36 cellular contexts compared by ENCODE assay signal in the genomic region with DNA sequence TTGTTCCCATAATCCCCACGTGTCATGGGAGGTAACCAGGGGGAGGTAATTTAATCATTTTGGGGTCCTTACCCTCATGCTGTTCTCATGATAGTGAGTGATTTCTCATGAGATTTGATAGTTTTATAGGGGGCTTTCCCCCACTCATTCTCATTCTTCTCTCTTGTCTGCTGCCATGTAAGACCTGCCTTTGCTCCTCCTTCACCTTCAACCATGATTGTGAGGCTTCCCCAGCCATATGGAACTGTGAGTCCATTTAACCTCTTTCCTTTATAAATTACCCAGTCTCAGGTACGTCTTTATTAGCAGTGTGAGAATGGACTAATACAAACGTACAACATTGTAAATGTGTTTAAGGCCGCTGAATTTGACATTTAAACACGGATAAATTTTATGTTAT. TPM values are rescaled to one million over a fixed set of nuclear protein-coding genes. Genes with fewer than 3 reads are reported as not detected.
"Had no signal": no experiment of that assay in that cellular context is flagged by ENCODE, and none has a peak within 500 bp of the region (broad histone marks: within the 10 kb centered on the region; RNA-seq: fewer than 3 reads in every experiment).

No MANE protein-coding gene starts in this region.

- H3K27me3 ChIP-seq: MG63 had no signal

- H3K4me3 ChIP-seq: MG63 had no signal

- H3K36me3 ChIP-seq: MG63 had no signal

- DNase-seq: Karpas-422, Kasumi-1, MM.1S, MV-4-11, NCI-H1048, NCI-H1092, NCI-H1092 treated with DMSO at 0.1 percent for 48 hours, NCI-H1105, NCI-H1105 treated with DMSO at 0.1 percent for 48 hours, NCI-H1417 treated with DMSO at 0.1 percent for 48 hours, NCI-H1436, NCI-H1436 treated with DMSO at 0.1 percent for 48 hours, NCI-H1694, NCI-H1694 treated with DMSO at 0.1 percent for 48 hours, NCI-H187, NCI-H187 treated with DMSO at 0.1 percent for 48 hours, NCI-H1930, NCI-H2029, NCI-H2029 treated with DMSO at 0.1 percent for 48 hours, NCI-H2081, NCI-H2081 treated with DMSO at 0.1 percent for 48 hours, NCI-H2107, NCI-H2171, NCI-H2171 treated with DMSO at 0.1 percent for 48 hours, NCI-H226, NCI-H345, NCI-H446, NCI-H446 treated with DMSO at 0.1 percent for 48 hours, NCI-H510A, NCI-H510A treated with DMSO at 0.1 percent for 48 hours, NCI-H524 had no signal

- H3K9me3 ChIP-seq: MG63 had no signal

RNA-seq across cellular contexts. Expression of a gene that starts 35.5 kb away (rescaled TPM):
- total RNA-seq: LHCN-M2, M059J, MCF 10A, NCI-H460 had no signal
